ENCODE assay signal across 21 cellular contexts in the genomic region with DNA sequence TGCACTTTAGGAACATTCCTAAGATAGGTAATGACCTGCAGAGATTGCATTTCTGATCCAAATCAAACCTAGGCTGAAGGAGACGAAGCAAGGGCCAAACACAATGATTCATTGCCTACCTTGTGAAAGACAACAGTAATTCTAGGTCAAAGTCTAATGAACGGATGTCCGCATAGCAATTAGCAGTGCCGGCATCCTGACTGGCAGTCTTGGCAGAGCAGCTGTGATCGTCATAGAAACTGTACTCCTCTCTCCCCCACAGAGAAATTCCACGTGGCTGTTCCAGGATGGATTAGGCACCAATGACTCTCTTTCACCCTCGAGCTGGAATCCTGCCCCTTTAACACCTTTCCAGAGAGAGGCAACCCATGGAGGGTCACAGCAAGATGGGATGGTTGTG.
DNase-seq lines count a peak whose midpoint lies in the region; FAIRE-seq and TF ChIP-seq lines count a peak whose summit lies in the region.
"Had no signal": no experiment of that assay in that cellular context is flagged by ENCODE, and none has a peak within 500 bp of the region (broad histone marks: within the 10 kb centered on the region; RNA-seq: fewer than 3 reads in every experiment).

No MANE protein-coding gene starts in this region.

- H3K27ac ChIP-seq in RWPE1: peak overlapping the region; percentile 64
- no peak overlapping the region for H3K27ac ChIP-seq in effector memory CD4-positive, alpha-beta T cell (ENCODE audit: insufficient read depth, low read length, poor library complexity, severe bottlenecking)
- H3K27ac ChIP-seq: gastrocnemius medialis, GM23248, prostate gland, SJCRH30, transverse colon had no signal

- H3K36me3 ChIP-seq in effector memory CD4-positive, alpha-beta T cell (ENCODE audit: control insufficient read depth, insufficient read depth, low read length): no peaks in the 10 kb centered on the region
- H3K36me3 ChIP-seq: gastrocnemius medialis, prostate gland, SJCRH30, transverse colon had no signal

- no peak for TF ChIP-seq CTCF in RWPE1 (conservative IDR thresholded peaks at IDR 0.05; ENCODE audit: low read depth)

- peak; percentile 3 for DNase-seq in HuH-7 (ENCODE audit: low spot score)
- DNase-seq in RWPE1 (ENCODE audit: low spot score): peak; percentile 42
- peak; percentile 20 for DNase-seq in globus pallidus (ENCODE audit: low spot score)
- peak; percentile 33 for DNase-seq in putamen (ENCODE audit: low spot score)
- DNase-seq in effector memory CD4-positive, alpha-beta T cell: no peak
- DNase-seq in H54 (ENCODE audit: insufficient read length, low spot score): no peak
- DNase-seq in NCI-H82 treated with DMSO at 0.1 percent for 48 hours (lab: John Stamatoyannopoulos, UW; ENCODE audit: unreplicated experiment): no peak
- DNase-seq: cerebellar nuclear complex; gastrocnemius medialis; GM23248; naive thymus-derived CD8-positive, alpha-beta T cell; NCI-H1105; NCI-H2171 treated with DMSO at 0.1 percent for 48 hours; stimulated activated CD4-positive, alpha-beta T cell treated with anti-CD3 and anti-CD28 coated beads, Interleukin-15, amount 100 ng/mL, for 24 hours; stimulated activated naive CD4-positive, alpha-beta T cell; T-helper 2 cell; transverse colon had no signal

- CTCF ChIA-PET in RWPE1 (lab: Yijun Ruan, JAX): no interaction called here

- FAIRE-seq in H54 (lab: Jason Lieb, UNC): no peak
- FAIRE-seq: D721Med had no signal

- no peaks in the 10 kb centered on the region for H3K4me1 ChIP-seq in effector memory CD4-positive, alpha-beta T cell (ENCODE audit: control insufficient read depth, insufficient read depth, low read length, poor library complexity, severe bottlenecking)
- H3K4me1 ChIP-seq: gastrocnemius medialis, prostate gland, transverse colon had no signal

- POLR2A ChIA-PET in RWPE1 (lab: Yijun Ruan, JAX; ENCODE audit: low non-redundant PET): no interaction called here

- TF ChIP-seq POLR2A in H54 (IDR thresholded peaks at IDR 0.05; ENCODE audit: low read depth, low read length): no peak

- no peaks in the 10 kb centered on the region for H3K27me3 ChIP-seq in effector memory CD4-positive, alpha-beta T cell (replicated peaks; ENCODE audit: control insufficient read depth, insufficient read depth, low read length, poor library complexity, severe bottlenecking)
- H3K27me3 ChIP-seq: gastrocnemius medialis, SJCRH30, transverse colon had no signal

- no peaks in the 10 kb centered on the region for H3K9me3 ChIP-seq in effector memory CD4-positive, alpha-beta T cell (ENCODE audit: control insufficient read depth, low read length)
- H3K9me3 ChIP-seq: gastrocnemius medialis, prostate gland, SJCRH30, transverse colon had no signal

- H3K4me3 ChIP-seq in effector memory CD4-positive, alpha-beta T cell (ENCODE audit: insufficient read depth, low read depth, low read length, poor library complexity, severe bottlenecking): no peak overlapping the region
- H3K4me3 ChIP-seq: gastrocnemius medialis, GM23248, lung, prostate gland, SJCRH30, transverse colon had no signal

Comparison
In these comparisons a context has a peak if more than half of its experiments do, and no peak if none do; other contexts are left out.
1. DNase-seq: peak in HuH-7 (single experiment), RWPE1 (single experiment), globus pallidus (single experiment) and putamen (single experiment); none in effector memory CD4-positive, alpha-beta T cell (0 of 3), H54 (single experiment) and NCI-H82 treated with DMSO at 0.1 percent for 48 hours (single experiment).